Comparison of ENCODE assay signal across 8 cellular contexts in genomic region chr13:25171517-25172302, GRCh38. TPM values are rescaled to one million over a fixed set of nuclear protein-coding genes. Genes with fewer than 3 reads are reported as not detected.
A peak's percentile ranks its signal among the peaks of the same experiment; 100 is the strongest.
DNase-seq lines count a peak whose midpoint lies in the region; ATAC-seq and TF ChIP-seq lines count a peak whose summit lies in the region.
"Had no signal": no experiment of that assay in that cellular context is flagged by ENCODE, and none has a peak within 500 bp of the region (broad histone marks: within the 10 kb centered on the region; RNA-seq: fewer than 3 reads in every experiment).

Gene AMER2, minus strand, starts transcription at chr13:25172288. Its CDS starts 669 bp downstream, at chr13:25171619.

- no peaks in the 10 kb centered on the region for H3K36me3 ChIP-seq in transverse colon

- in situ Hi-C loops in transverse colon (cut with MboI; ENCODE audit: low pct_ligation_motif_present in 1 of 4, low pct_unique_long_range_greater_than_20kb in 1 of 4, low sequenced_read_pairs in 3 of 4) = no loop called here

- 14% methylated on average over 33 of the region's 50 CpGs; no CpG with 5 or more reads in 1 of the 2 donors for WGBS in transverse colon (ENCODE audit: low coverage in 1 of 2), 2 donors

- DNase-seq in GM12865 (ENCODE audit: low read depth) (peak; percentile 22), NCI-H2171 (lab: John Stamatoyannopoulos, UW) (peak; percentile 39), cerebellar nuclear complex (lab: John Stamatoyannopoulos, UW) (peak; percentile 54 to 83), medulla oblongata (ENCODE audit: extremely low spot score) (peak; percentile 85), transverse colon (peak; percentile 11), NCI-H187 treated with DMSO at 0.1 percent for 48 hours (lab: John Stamatoyannopoulos, UW) (no peak)

- H3K4me3 ChIP-seq in GM12865 (ENCODE audit: low read depth, low read length) (peak within 1 kb of the TSS; percentile 44), transverse colon (peak within 1 kb of the TSS in 3 of 4 donors; percentile 9 to 43 (median 23))

- peaks cover 0 to 7% (median 2%) of the 10 kb centered on the region in 4 donors for H3K4me1 ChIP-seq in transverse colon

- no peak within 1 kb of the TSS for H3K27ac ChIP-seq in transverse colon

- no peaks in the 10 kb centered on the region for H3K9me3 ChIP-seq in transverse colon

- intact Hi-C loops in transverse colon (cut with DNase I; ENCODE audit: low total_unique reads) = no loop called here

- TF ChIP-seq CTCF in GM12865 (IDR thresholded peaks at IDR 0.05; ENCODE audit: insufficient read depth, low read depth, low read length, missing control alignments) (no peak), transverse colon (IDR thresholded peaks at IDR 0.05) (no peak)

- TF ChIP-seq EP300 in transverse colon (IDR thresholded peaks at IDR 0.05; ENCODE audit: low read depth) = no peak

- peaks cover 77% of the 10 kb centered on the region for H3K27me3 ChIP-seq in transverse colon

- no peak for ATAC-seq in HG02678 (IDR thresholded peaks at IDR 0.05; ENCODE audit: unreplicated experiment)

- no peak for TF ChIP-seq POLR2A in transverse colon (IDR thresholded peaks at IDR 0.05)

RNA-seq across cellular contexts. Expression of gene AMER2, which starts in this region (rescaled TPM):
- under 1 TPM in 2 of 4 donors, not detected in 2; 0.14 to 0.16 TPM for total RNA-seq in transverse colon
- total RNA-seq: RPMI7951 had no signal

Comparison
In these comparisons a context has a peak if more than half of its experiments do, and no peak if none do; other contexts are left out.
1. Peak in DNase-seq and H3K4me3 ChIP-seq in transverse colon; RNA of the gene not detected or under 1 TPM.